ENCODE assay signal across 10 cellular contexts in genomic region chr1:41851589-41851988, GRCh38.
DNase-seq lines count a peak whose midpoint lies in the region; ATAC-seq and TF ChIP-seq lines count a peak whose summit lies in the region.
"Had no signal": no experiment of that assay in that cellular context is flagged by ENCODE, and none has a peak within 500 bp of the region (broad histone marks: within the 10 kb centered on the region; RNA-seq: fewer than 3 reads in every experiment).

No MANE protein-coding gene starts in this region.

- H3K9me3 ChIP-seq in MG63: no peaks in the 10 kb centered on the region

- CTCF ChIA-PET in Calu3 (lab: Charles Lee): interaction anchor here (0.6 kb wide), 1 partner anchor 1136 kb away, joined by 9 read pairs; no protein-coding TSS in a partner anchor

- DNase-seq in Calu3: peak; percentile 42
- DNase-seq in MG63: peak; percentile 37
- DNase-seq in amniotic epithelial cell (ENCODE audit: low read depth): peak; percentile 70
- peak; percentile 85 for DNase-seq in kidney tubule cell (ENCODE audit: low spot score)
- DNase-seq in anterior cingulate cortex (lab: John Stamatoyannopoulos, UW): no peak
- DNase-seq in SK-N-DZ (ENCODE audit: low spot score): no peak
- no peak for DNase-seq in cerebellar nuclear complex (lab: John Stamatoyannopoulos, UW)
- DNase-seq: NCI-H1694 had no signal

- peaks cover 4% of the 10 kb centered on the region for H3K36me3 Mint-ChIP-seq in Calu3 (ENCODE audit: insufficient read depth, unreplicated experiment)

- no peak for ATAC-seq in activated CD4-positive, CD25-positive, alpha-beta regulatory T cell treated with anti-CD3 and anti-CD28 coated beads, Interleukin-2, amount 50 U/mL, for 24 hours

- no peak for TF ChIP-seq CTCF in Calu3 (IDR thresholded peaks at IDR 0.05; ENCODE audit: unreplicated experiment)

- intact Hi-C loops in Calu3 (cut with micrococcal nuclease; ENCODE audit: unreplicated experiment): no loop called here

- no TSS peak for BruUV-seq in Calu3 (replicated peaks; lab: Mats Ljungman, UMichigan)

- H3K4me3 Mint-ChIP-seq in Calu3 (ENCODE audit: low read depth, unreplicated experiment): no peak overlapping the region

- no peak overlapping the region for H3K27ac Mint-ChIP-seq in Calu3 (ENCODE audit: unreplicated experiment)
- H3K27ac Mint-ChIP-seq: activated T-helper 2 cell treated with anti-CD3 and anti-CD28 coated beads, Interferon-gamma antibody, Interleukin-2, Interleukin-4, amounts not matched to agents 10 μg/mL and 5 μg/mL and 100 μg/mL, durations not matched to agents 14 hours and 24 hours and 36 hours had no signal

- no peaks in the 10 kb centered on the region for H3K27me3 Mint-ChIP-seq in Calu3 (ENCODE audit: unreplicated experiment)

- H3K4me3 ChIP-seq in MG63: no peak overlapping the region

- no peaks in the 10 kb centered on the region for H3K36me3 ChIP-seq in MG63

- H3K4me1 Mint-ChIP-seq in Calu3 (ENCODE audit: low read depth, unreplicated experiment): peaks cover 30% of the 10 kb centered on the region

- H3K9me3 Mint-ChIP-seq in Calu3 (ENCODE audit: low read depth, unreplicated experiment): no peaks in the 10 kb centered on the region
- H3K9me3 Mint-ChIP-seq: activated T-helper 2 cell treated with anti-CD3 and anti-CD28 coated beads, Interferon-gamma antibody, Interleukin-2, Interleukin-4, amounts not matched to agents 10 μg/mL and 5 μg/mL and 100 μg/mL, durations not matched to agents 14 hours and 24 hours and 36 hours had no signal

- no peaks in the 10 kb centered on the region for H3K27me3 ChIP-seq in MG63

Comparison
In these comparisons a context has a peak if more than half of its experiments do, and no peak if none do; other contexts are left out.
1. DNase-seq: peak in Calu3 (single experiment), MG63 (single experiment), amniotic epithelial cell (single experiment) and kidney tubule cell (single experiment); none in anterior cingulate cortex (0 of 58), SK-N-DZ (single experiment) and cerebellar nuclear complex (0 of 2).